ENCODE assay signal across 24 cellular contexts in the genomic region with DNA sequence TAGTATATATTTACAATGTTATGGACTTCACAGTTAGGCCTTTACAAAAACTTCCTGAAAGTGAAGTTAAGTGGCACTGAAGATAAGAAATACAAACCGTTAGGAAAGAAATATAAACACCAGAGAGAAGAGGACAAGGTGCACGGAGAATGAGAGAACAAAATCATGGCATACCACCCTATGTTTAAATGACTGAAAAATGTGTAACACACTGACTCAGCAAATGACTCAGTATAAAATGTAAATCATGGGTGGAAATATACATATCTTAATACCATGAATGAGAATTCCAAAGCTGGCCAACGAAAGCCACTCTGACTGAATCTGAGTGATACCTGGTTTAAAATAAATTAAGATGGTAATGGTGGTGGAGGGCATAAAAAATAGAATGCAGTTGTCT.
A peak's percentile ranks its signal among the peaks of the same experiment; 100 is the strongest.
DNase-seq lines count a peak whose midpoint lies in the region; ATAC-seq, FAIRE-seq and TF ChIP-seq lines count a peak whose summit lies in the region.
"Had no signal": no experiment of that assay in that cellular context is flagged by ENCODE, and none has a peak within 500 bp of the region (broad histone marks: within the 10 kb centered on the region; RNA-seq: fewer than 3 reads in every experiment).

No MANE protein-coding gene starts in this region.

- H3K36me3 Mint-ChIP-seq in nephron (ENCODE audit: low read depth): no peaks in the 10 kb centered on the region
- H3K36me3 Mint-ChIP-seq: activated naive CD8-positive, alpha-beta T cell; immature natural killer cell; naive B cell had no signal

- DNase-seq in ELR (ENCODE audit: low read depth) (peak; percentile 90), RWPE2 (ENCODE audit: low spot score) (no peak), choroid plexus epithelial cell (ENCODE audit: low read depth) (peak; percentile 56), small intestine (no peak), NCI-H2029 treated with DMSO at 0.1 percent for 48 hours (lab: John Stamatoyannopoulos, UW) (no peak), GF-D8 (lab: John Stamatoyannopoulos, UW) (no peak), AG08396 (ENCODE audit: low spot score) (no peak)
- DNase-seq: activated B cell treated with CpG ODN at 0.5 μM for 24 hours; activated T-cell treated with anti-CD3 and anti-CD28 coated beads, Interleukin-2, amount 50 U/mL, for 72 hours; glutamatergic neuron; immature natural killer cell; KG1; lower lobe of right lung; naive B cell; NCI-H1105; NCI-H2171 treated with DMSO at 0.1 percent for 48 hours; T-helper 17 cell had no signal

- H3K36me3 ChIP-seq in RWPE2 (ENCODE audit: low read depth): no peaks in the 10 kb centered on the region
- no peaks in the 10 kb centered on the region for H3K36me3 ChIP-seq in small intestine (ENCODE audit: control insufficient read depth in 2 of 2, insufficient read depth in 2 of 2, low read length in 2 of 2)
- H3K36me3 ChIP-seq: lower lobe of right lung had no signal

- no peaks in the 10 kb centered on the region for H3K27me3 Mint-ChIP-seq in nephron (ENCODE audit: low read depth)
- H3K27me3 Mint-ChIP-seq: activated naive CD8-positive, alpha-beta T cell had no signal

- ATAC-seq in RWPE2 (ENCODE audit: low read depth): peak; percentile 89
- ATAC-seq: activated T-cell treated with anti-CD3 and anti-CD28 coated beads, Interleukin-2, amount 50 U/mL, for 72 hours; lower lobe of right lung; Right ventricle myocardium inferior; T-helper 17 cell had no signal

- H3K9me3 Mint-ChIP-seq in nephron: no peaks in the 10 kb centered on the region
- H3K9me3 Mint-ChIP-seq: activated B cell treated with CpG ODN at 0.5 μM for 24 hours; activated T-cell treated with anti-CD3 and anti-CD28 coated beads, Interleukin-2, amount 50 U/mL, for 72 hours; central memory CD8-positive, alpha-beta T cell; immature natural killer cell; naive B cell had no signal

- peak overlapping the region; percentile 1 to 11 (median 6) for H3K27ac Mint-ChIP-seq in nephron
- H3K27ac Mint-ChIP-seq: activated B cell treated with CpG ODN at 0.5 μM for 24 hours; activated naive CD8-positive, alpha-beta T cell; immature natural killer cell; naive B cell; T-helper 17 cell had no signal

- FAIRE-seq in small intestine (lab: Jason Lieb, UNC): no peak

- H3K27ac ChIP-seq in RWPE2 (ENCODE audit: poor library complexity, severe bottlenecking): peak overlapping the region; percentile 34
- H3K27ac ChIP-seq in small intestine (ENCODE audit: low read depth in 1 of 2, low read length in 1 of 2): no peak overlapping the region
- H3K27ac ChIP-seq: HL-60, lower lobe of right lung, parathyroid adenoma, skin epidermis had no signal

- no peak overlapping the region for H3K4me3 Mint-ChIP-seq in nephron
- H3K4me3 Mint-ChIP-seq: activated B cell treated with CpG ODN at 0.5 μM for 24 hours; activated naive CD8-positive, alpha-beta T cell; activated T-cell treated with anti-CD3 and anti-CD28 coated beads, Interleukin-2, amount 50 U/mL, for 72 hours; central memory CD8-positive, alpha-beta T cell; immature natural killer cell; naive B cell; T-helper 17 cell had no signal

- WGBS in small intestine, 3 donors: 53 to 69% (median 61%) methylated on average over 3 of the region's 3 CpGs

- peaks cover 28% of the 10 kb centered on the region for H3K4me1 Mint-ChIP-seq in nephron
- H3K4me1 Mint-ChIP-seq: activated B cell treated with CpG ODN at 0.5 μM for 24 hours; central memory CD8-positive, alpha-beta T cell; immature natural killer cell; naive B cell had no signal

- H3K27me3 ChIP-seq in RWPE2 (ENCODE audit: insufficient read depth, poor library complexity, severe bottlenecking) (no peaks in the 10 kb centered on the region), small intestine (ENCODE audit: control insufficient read depth in 2 of 2, insufficient read depth in 2 of 2, low read length in 2 of 2) (no peaks in the 10 kb centered on the region)

- no peak for TF ChIP-seq CTCF in RWPE2 (IDR thresholded peaks at IDR 0.05; ENCODE audit: poor library complexity, severe bottlenecking)
- no peak for TF ChIP-seq CTCF in choroid plexus epithelial cell (conservative IDR thresholded peaks at IDR 0.05; ENCODE audit: low read depth, low read length)
- no peak for TF ChIP-seq CTCF in nephron (IDR thresholded peaks at IDR 0.05; ENCODE audit: unreplicated experiment in 3 of 3)

- H3K4me1 ChIP-seq in RWPE2 (ENCODE audit: insufficient read depth, poor library complexity, severe bottlenecking): peaks cover 13% of the 10 kb centered on the region
- H3K4me1 ChIP-seq in small intestine (ENCODE audit: control insufficient read depth in 2 of 2, insufficient read depth in 1 of 2, low read depth in 1 of 2, low read length in 1 of 2): no peaks in the 10 kb centered on the region
- H3K4me1 ChIP-seq: lower lobe of right lung, parathyroid adenoma had no signal

- H3K4me3 ChIP-seq in RWPE2 (ENCODE audit: severe bottlenecking): no peak overlapping the region
- H3K4me3 ChIP-seq in choroid plexus epithelial cell (ENCODE audit: low read depth, low read length): no peak overlapping the region
- H3K4me3 ChIP-seq in small intestine (ENCODE audit: low read depth in 1 of 2, low read length in 2 of 2): no peak overlapping the region
- H3K4me3 ChIP-seq: lower lobe of right lung, skin epidermis had no signal

- no peaks in the 10 kb centered on the region for H3K9me3 ChIP-seq in RWPE2 (ENCODE audit: severe bottlenecking)
- no peaks in the 10 kb centered on the region for H3K9me3 ChIP-seq in small intestine (ENCODE audit: control insufficient read depth, low read depth)
- H3K9me3 ChIP-seq: lower lobe of right lung had no signal

Comparison
In these comparisons a context has a peak if more than half of its experiments do, and no peak if none do; other contexts are left out.
1. DNase-seq: peak in ELR (single experiment) and choroid plexus epithelial cell (single experiment); none in RWPE2 (single experiment), small intestine (single experiment), NCI-H2029 treated with DMSO at 0.1 percent for 48 hours (single experiment), GF-D8 (single experiment) and AG08396 (single experiment).